9 cellular contexts compared by ENCODE assay signal in the genomic region with DNA sequence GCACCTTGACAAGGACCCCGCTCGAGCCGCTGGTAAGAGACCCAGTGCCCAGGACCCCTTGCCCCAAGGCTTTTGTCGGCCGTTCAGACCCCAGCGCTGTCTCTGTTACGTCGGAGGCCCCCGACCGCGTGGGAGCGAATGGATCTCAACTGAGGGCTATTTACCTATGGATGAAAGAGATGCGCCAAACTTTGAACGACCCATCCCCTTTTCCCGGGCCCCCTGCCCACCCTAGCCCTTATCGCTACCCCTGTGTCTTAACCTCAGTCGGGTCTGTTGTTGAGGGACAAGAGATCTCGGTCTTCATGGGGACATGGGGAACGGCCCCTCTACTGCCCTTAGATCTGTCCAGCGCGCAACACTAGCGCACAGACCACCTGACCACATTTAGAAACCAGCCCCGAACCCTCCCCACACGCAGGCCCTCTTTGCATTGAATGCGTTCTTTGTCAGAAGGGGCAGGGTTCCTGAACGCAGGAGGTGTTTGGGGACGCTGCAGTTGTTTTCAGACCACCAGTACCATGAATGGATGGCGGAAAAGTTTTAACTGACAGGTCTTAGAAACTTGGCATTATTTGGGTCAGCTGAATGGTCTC. TPM values are rescaled to one million over a fixed set of nuclear protein-coding genes. Genes with fewer than 3 reads are reported as not detected.
DNase-seq lines count a peak whose midpoint lies in the region; ATAC-seq and TF ChIP-seq lines count a peak whose summit lies in the region.
"Had no signal": no experiment of that assay in that cellular context is flagged by ENCODE, and none has a peak within 500 bp of the region (broad histone marks: within the 10 kb centered on the region; RNA-seq: fewer than 3 reads in every experiment).

No MANE protein-coding gene starts in this region.

- BruUV-seq in HCT116 (replicated peaks; lab: Mats Ljungman, UMichigan) = TSS peak; percentile 45

- POLR2A ChIA-PET in AG04449 (lab: Yijun Ruan, JAX) = no interaction called here
- POLR2A ChIA-PET in HCT116 (lab: Charles Lee) = no interaction called here

- intact Hi-C loops in HCT116 (cut with micrococcal nuclease) = no loop called here

- no peak overlapping the region for H3K9ac ChIP-seq in HCT116 (ENCODE audit: low read length)
- peak overlapping the region; percentile 41 to 71 for H3K9ac ChIP-seq in mucosa of rectum (ENCODE audit: low read depth in 1 of 2, low read length in 2 of 2)

- TF ChIP-seq POLR2A in HCT116 (IDR thresholded peaks at IDR 0.05; ENCODE audit: borderline replicate concordance, extremely low read depth, insufficient read depth, insufficient read length) = no peak

- no peaks in the 10 kb centered on the region for H3K9me2 ChIP-seq in HCT116 (ENCODE audit: insufficient read depth)

- H3K27ac ChIP-seq in HCT116 (ENCODE audit: low read depth, low read length) (no peak overlapping the region), mucosa of rectum (ENCODE audit: low read depth in 2 of 2, low read length in 2 of 2) (no peak overlapping the region)

- DNase-seq in AG04449 (ENCODE audit: low read depth, low spot score) = no peak
- no peak for DNase-seq in HCT116 (ENCODE audit: low read depth, low spot score)
- peak; percentile 25 for DNase-seq in choroid plexus epithelial cell (ENCODE audit: low read depth)
- DNase-seq in activated effector memory CD4-positive, alpha-beta T cell treated with anti-CD3 and anti-CD28 coated beads, Interleukin-2, amount 50 U/mL, for 16 hours = no peak
- DNase-seq in GOT3 (lab: John Stamatoyannopoulos, UW) = no peak

- CTCF ChIA-PET in AG04449 (lab: Yijun Ruan, JAX) = interaction anchor here (0.7 to 1.1 kb wide), 2 partner anchors 10 to 38 kb away, joined by 3 read pairs; no protein-coding TSS in a partner anchor
- CTCF ChIA-PET in HCT116 (lab: Charles Lee) = no interaction called here

- H3K36me3 ChIP-seq in HCT116 (ENCODE audit: control insufficient read depth in 1 of 2, insufficient read depth in 2 of 2, low read length in 2 of 2) = peaks cover 2 to 18% of the 10 kb centered on the region in 2 experiments; a peak in 3 of 4 replicates
- peaks cover 8 to 9% of the 10 kb centered on the region in 2 donors for H3K36me3 ChIP-seq in mucosa of rectum (ENCODE audit: control insufficient read depth in 2 of 2, insufficient read depth in 2 of 2, low read length in 2 of 2)

- TF ChIP-seq CTCF in AG04449 (IDR thresholded peaks at IDR 0.05; ENCODE audit: insufficient read depth, low read length, missing control alignments) (no peak), HCT116 (IDR thresholded peaks at IDR 0.05 in 2 of 3, conservative IDR thresholded peaks at IDR 0.05 in 1 of 3; ENCODE audit: borderline replicate concordance in 1 of 3, insufficient read depth in 1 of 3, low read depth in 2 of 3, low read length in 2 of 3) (no peak), choroid plexus epithelial cell (conservative IDR thresholded peaks at IDR 0.05; ENCODE audit: low read depth, low read length) (no peak)

- no peak for TF ChIP-seq RAD21 in HCT116 (IDR thresholded peaks at IDR 0.05; ENCODE audit: low read depth)

- RAD21 ChIA-PET in HCT116 (lab: Charles Lee; ENCODE audit: low non-redundant PET in 1 of 2, low total read pairs in 2 of 2, uncharacterized antibody in 2 of 2, unreplicated experiment in 2 of 2) = no interaction called here

- ATAC-seq in HCT116 = no peak
- ATAC-seq in HG02763 (IDR thresholded peaks at IDR 0.05; ENCODE audit: unreplicated experiment) = no peak
- no peak for ATAC-seq in GM21717 (IDR thresholded peaks at IDR 0.05; ENCODE audit: unreplicated experiment)

- H3K27me3 ChIP-seq in HCT116 (ENCODE audit: insufficient read depth, low read length) (no peaks in the 10 kb centered on the region), mucosa of rectum (ENCODE audit: control insufficient read depth in 2 of 2, insufficient read depth in 2 of 2, low read length in 2 of 2) (peaks cover 0 to 2% of the 10 kb centered on the region in 2 donors)
- H3K27me3 ChIP-seq: adrenal gland had no signal

- no peak overlapping the region for H2AFZ ChIP-seq in HCT116 (ENCODE audit: low read depth, low read length, poor library complexity, severe bottlenecking)

- H4K20me1 ChIP-seq in HCT116 (ENCODE audit: insufficient read depth) = no peaks in the 10 kb centered on the region

- H3K4me1 ChIP-seq in HCT116 (ENCODE audit: control insufficient read depth in 1 of 2, insufficient read depth in 2 of 2, low read length in 2 of 2) = no peaks in the 10 kb centered on the region
- H3K4me1 ChIP-seq in mucosa of rectum (ENCODE audit: control insufficient read depth in 2 of 2, insufficient read depth in 2 of 2, low read length in 2 of 2) = peaks cover 6 to 7% of the 10 kb centered on the region in 2 donors

- peak overlapping the region; percentile 63 for H3K4me3 ChIP-seq in AG04449 (ENCODE audit: low read depth, low read length)
- H3K4me3 ChIP-seq in HCT116 (replicated peaks in 1 of 2; ENCODE audit: low read depth in 1 of 2, low read length in 2 of 2) = no peak overlapping the region
- peak overlapping the region; percentile 73 for H3K4me3 ChIP-seq in choroid plexus epithelial cell (ENCODE audit: low read depth, low read length)
- peak overlapping the region; percentile 77 to 78 for H3K4me3 ChIP-seq in mucosa of rectum (ENCODE audit: low read length in 2 of 2)

- H3K4me2 ChIP-seq in HCT116 (ENCODE audit: low read length) = no peak overlapping the region

- H3K9me3 ChIP-seq in HCT116 (ENCODE audit: control insufficient read depth in 1 of 2, insufficient read depth in 1 of 2, low read depth in 1 of 2, low read length in 2 of 2) (no peaks in the 10 kb centered on the region), mucosa of rectum (ENCODE audit: control insufficient read depth in 2 of 2, low read length in 2 of 2) (no peaks in the 10 kb centered on the region)
- H3K9me3 ChIP-seq: adrenal gland had no signal

- H3K79me2 ChIP-seq in HCT116 (ENCODE audit: insufficient read depth, low read length) = no peaks in the 10 kb centered on the region

TF ChIP-seq in HCT116, 20 proteins besides CTCF, POLR2A, EP300 and RAD21:
- 0 out of 2 replicates have a peak, but pooled peaks have one; percentile 13 for TF ChIP-seq POLR2AphosphoS5 (IDR thresholded peaks at IDR 0.05; ENCODE audit: low read depth, low read length)
- TF ChIP-seq FOSL1 (IDR thresholded peaks at IDR 0.05; ENCODE audit: low read depth) = no peak

RNA-seq across cellular contexts. Expression of gene ARL9, which starts 0.6 kb away (rescaled TPM):
- not detected for total RNA-seq in HCT116 (2021; ENCODE audit: unreplicated experiment)
- polyA plus RNA-seq in HCT116 (2012) = 0.11 TPM in 1 of 2 replicates, not detected in the other

RNA-seq across cellular contexts. Expression of gene SRP72, which starts 38.8 kb away (rescaled TPM):
- 146 TPM for total RNA-seq in HCT116 (2021; ENCODE audit: unreplicated experiment)
- polyA plus RNA-seq in HCT116 (2012) = 110 and 118 TPM in 2 replicates

Comparison
In these comparisons a context has a peak if more than half of its experiments do, and no peak if none do; other contexts are left out.
1. H3K4me3 ChIP-seq: peak in AG04449 (single experiment), choroid plexus epithelial cell (single experiment) and mucosa of rectum (2 of 2); none in HCT116 (0 of 2).